ENCODE assay signal across 8 cellular contexts in the genomic region with DNA sequence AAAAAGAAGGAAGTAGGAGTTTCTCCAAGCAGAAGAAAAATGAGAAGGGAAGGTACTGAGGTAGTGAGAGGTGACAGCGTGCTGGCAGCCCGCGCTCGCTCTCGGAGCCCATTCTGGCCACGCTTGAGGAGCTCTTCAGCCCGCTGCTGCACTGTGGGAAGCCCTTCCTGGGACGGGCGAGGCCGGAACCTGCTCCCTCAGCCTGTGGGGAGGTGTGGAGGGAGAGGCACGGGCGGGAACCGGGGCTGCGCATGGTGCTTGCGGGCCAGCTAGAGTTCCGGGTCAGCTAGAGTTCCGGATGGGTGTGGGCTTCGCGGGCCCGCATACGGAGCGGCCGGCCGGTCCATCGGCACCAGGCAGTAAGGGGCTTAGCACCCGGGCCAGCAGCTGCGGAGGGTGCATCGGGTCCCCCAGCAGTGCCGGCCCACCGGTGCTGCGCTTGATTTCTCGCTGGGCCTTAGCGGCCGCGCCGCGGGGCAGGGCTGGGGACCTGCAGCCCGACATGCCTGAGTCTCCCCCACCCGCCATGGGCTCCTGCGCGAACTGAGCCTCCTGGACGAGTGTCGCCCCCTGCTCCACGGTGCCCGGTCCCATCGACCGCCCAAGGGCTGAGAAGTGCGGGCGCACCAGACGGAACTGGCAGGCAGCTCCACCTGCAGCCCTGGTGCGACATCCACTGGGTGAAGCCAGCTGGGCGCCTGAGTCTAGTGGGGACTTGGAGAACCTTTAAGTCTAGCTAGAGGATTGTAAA. TPM values are rescaled to one million over a fixed set of nuclear protein-coding genes. Genes with fewer than 3 reads are reported as not detected.
DNase-seq lines count a peak whose midpoint lies in the region; ATAC-seq and TF ChIP-seq lines count a peak whose summit lies in the region.

No MANE protein-coding gene starts in this region.

- H2BK15ac ChIP-seq in mesenchymal stem cell (ENCODE audit: low read depth, poor library complexity, severe bottlenecking): no peak overlapping the region

- peaks cover 5 to 17% (median 12%) of the 10 kb centered on the region in 7 donors for H3K9me3 Mint-ChIP-seq in CD14-positive monocyte
- no peaks in the 10 kb centered on the region for H3K9me3 Mint-ChIP-seq in activated naive CD4-positive, alpha-beta T cell treated with anti-CD3 and anti-CD28 coated beads for 36 hours

- H3K4me1 ChIP-seq in mesenchymal stem cell (ENCODE audit: control insufficient read depth, insufficient read depth, low read depth, low read length): peaks cover 13% of the 10 kb centered on the region
- H3K4me1 ChIP-seq in MM.1S (ENCODE audit: low read length): no peaks in the 10 kb centered on the region

- H3K36me3 ChIP-seq in mesenchymal stem cell (ENCODE audit: control insufficient read depth in 1 of 2, insufficient read depth in 2 of 2, low read depth in 1 of 2, low read length in 2 of 2): no peaks in the 10 kb centered on the region
- H3K36me3 ChIP-seq in MM.1S (replicated peaks; ENCODE audit: insufficient read depth, low read length): no peaks in the 10 kb centered on the region

- no peak overlapping the region for H3K27ac Mint-ChIP-seq in CD14-positive monocyte
- no peak overlapping the region for H3K27ac Mint-ChIP-seq in activated naive CD4-positive, alpha-beta T cell treated with anti-CD3 and anti-CD28 coated beads for 36 hours

- H2BK12ac ChIP-seq in mesenchymal stem cell (ENCODE audit: low read length in 2 of 2): no peak overlapping the region

- H3K9ac ChIP-seq in mesenchymal stem cell (ENCODE audit: low read length): no peak overlapping the region
- no peak overlapping the region for H3K9ac ChIP-seq in MM.1S (ENCODE audit: low read length)

- H3K18ac ChIP-seq in mesenchymal stem cell (ENCODE audit: low read depth in 1 of 2, low read length in 2 of 2): no peak overlapping the region

- no peak for TF ChIP-seq CTCF in CD14-positive monocyte (IDR thresholded peaks at IDR 0.05)
- TF ChIP-seq CTCF in MM.1S (IDR thresholded peaks at IDR 0.05; ENCODE audit: low read length): no peak

- H3K79me2 ChIP-seq in MM.1S (ENCODE audit: low read length): no peaks in the 10 kb centered on the region

- H4K20me1 ChIP-seq in MM.1S (ENCODE audit: insufficient read depth, low read length): no peaks in the 10 kb centered on the region

- ATAC-seq in HG02852 (IDR thresholded peaks at IDR 0.05; ENCODE audit: unreplicated experiment) (peak; percentile 37), HG02623 (IDR thresholded peaks at IDR 0.05; ENCODE audit: unreplicated experiment) (no peak)

- no peaks in the 10 kb centered on the region for H3F3A ChIP-seq in MM.1S (ENCODE audit: insufficient read depth, low read length)

- WGBS in mesenchymal stem cell: 77% methylated on average over 50 of the region's 52 CpGs

- H3K36me3 Mint-ChIP-seq in CD14-positive monocyte: peaks cover 8 to 9% of the 10 kb centered on the region in 2 donors
- H3K36me3 Mint-ChIP-seq in activated naive CD4-positive, alpha-beta T cell treated with anti-CD3 and anti-CD28 coated beads for 36 hours (ENCODE audit: low read depth): peaks cover 2% of the 10 kb centered on the region

- no peak overlapping the region for H3K14ac ChIP-seq in mesenchymal stem cell (ENCODE audit: low read length in 2 of 2)

- no peak overlapping the region for H3K23ac ChIP-seq in mesenchymal stem cell (ENCODE audit: low read length in 2 of 2)

- H2AK5ac ChIP-seq in mesenchymal stem cell (ENCODE audit: low read length, severe bottlenecking): no peak overlapping the region

- H3K27me3 Mint-ChIP-seq in CD14-positive monocyte (ENCODE audit: low read depth in 3 of 3): peaks cover 48 to 71% (median 54%) of the 10 kb centered on the region in 3 donors
- H3K27me3 Mint-ChIP-seq in activated naive CD4-positive, alpha-beta T cell treated with anti-CD3 and anti-CD28 coated beads for 36 hours (ENCODE audit: low read depth): peaks cover 61% of the 10 kb centered on the region

- H2BK120ac ChIP-seq in mesenchymal stem cell (ENCODE audit: low read depth, low read length): no peak overlapping the region

- peaks cover 18% of the 10 kb centered on the region for H3K4me1 Mint-ChIP-seq in CD14-positive monocyte
- H3K4me1 Mint-ChIP-seq in activated naive CD4-positive, alpha-beta T cell treated with anti-CD3 and anti-CD28 coated beads for 36 hours (ENCODE audit: low read depth): peaks cover 8% of the 10 kb centered on the region

- H3K27ac ChIP-seq in mesenchymal stem cell (ENCODE audit: low read length, poor library complexity, severe bottlenecking): no peak overlapping the region
- no peak overlapping the region for H3K27ac ChIP-seq in MM.1S (ENCODE audit: low read length)

- H3K27me3 ChIP-seq in mesenchymal stem cell (ENCODE audit: control insufficient read depth in 1 of 2, insufficient read depth in 1 of 2, low read length in 2 of 2) (peaks cover 0 to 78% of the 10 kb centered on the region in 2 experiments), MM.1S (replicated peaks; ENCODE audit: insufficient read depth, low read length) (no peaks in the 10 kb centered on the region)

- H3K9me3 ChIP-seq in mesenchymal stem cell (ENCODE audit: control insufficient read depth, low read length) (peaks cover 6% of the 10 kb centered on the region), MM.1S (replicated peaks; ENCODE audit: insufficient read depth, low read length) (no peaks in the 10 kb centered on the region)

- H3K4me3 ChIP-seq in mesenchymal stem cell (ENCODE audit: insufficient read depth in 1 of 2, low read depth in 1 of 2, low read length in 2 of 2) (peak overlapping the region; percentile 21 to 24), MM.1S (ENCODE audit: low read length) (no peak overlapping the region)

- H3K4ac ChIP-seq in mesenchymal stem cell (ENCODE audit: low read depth in 1 of 2, low read length in 2 of 2): no peak overlapping the region

- H2AFZ ChIP-seq in mesenchymal stem cell (ENCODE audit: low read depth, low read length) (no peak overlapping the region), MM.1S (ENCODE audit: low read length) (no peak overlapping the region)

- CTCF ChIA-PET in activated naive CD4-positive, alpha-beta T cell treated with anti-CD3 and anti-CD28 coated beads for 36 hours (lab: Charles Lee): interaction anchor here (0.6 to 7.2 kb wide), 6 partner anchors 19 to 928 kb away, joined by 3 to 56 read pairs (median 6); no protein-coding TSS in a partner anchor

- H3K4me3 Mint-ChIP-seq in CD14-positive monocyte: peak overlapping the region; percentile 77 to 94
- H3K4me3 Mint-ChIP-seq in activated naive CD4-positive, alpha-beta T cell treated with anti-CD3 and anti-CD28 coated beads for 36 hours: peak overlapping the region; percentile 23

- no peak overlapping the region for H3K4me2 ChIP-seq in mesenchymal stem cell (ENCODE audit: low read length, poor library complexity, severe bottlenecking)
- no peak overlapping the region for H3K4me2 ChIP-seq in MM.1S (ENCODE audit: low read depth, low read length)

- intact Hi-C loops in CD14-positive monocyte (cut with micrococcal nuclease): no loop called here
- intact Hi-C loops in activated naive CD4-positive, alpha-beta T cell treated with anti-CD3 and anti-CD28 coated beads for 36 hours (cut with micrococcal nuclease): no loop called here

- H3K9me2 ChIP-seq in MM.1S (replicated peaks; ENCODE audit: insufficient read depth, low read length): no peaks in the 10 kb centered on the region

- no peaks in the 10 kb centered on the region for H3K79me1 ChIP-seq in mesenchymal stem cell (replicated peaks; ENCODE audit: low read length, poor library complexity, severe bottlenecking)

- H2BK5ac ChIP-seq in mesenchymal stem cell (ENCODE audit: low read depth, low read length, poor library complexity, severe bottlenecking): no peak overlapping the region

- H4K8ac ChIP-seq in mesenchymal stem cell (ENCODE audit: low read length): no peak overlapping the region

- DNase-seq in CD14-positive monocyte (ENCODE audit: low spot score) (no peak), mesenchymal stem cell (no peak), MM.1S (no peak), activated gamma-delta T cell treated with Interleukin-2 at 50 U/mL for 16 hours (no peak), NCI-H1417 (lab: John Stamatoyannopoulos, UW) (no peak)
- DNase-seq in activated naive CD4-positive, alpha-beta T cell treated with anti-CD3 and anti-CD28 coated beads for 36 hours: peak; percentile 34

- no peak overlapping the region for H4K91ac ChIP-seq in mesenchymal stem cell (ENCODE audit: low read length)

RNA-seq across cellular contexts. Expression of gene CYS1, which starts 11.1 kb away (rescaled TPM):
- not detected for polyA plus RNA-seq in CD14-positive monocyte
- not detected for total RNA-seq in activated naive CD4-positive, alpha-beta T cell treated with anti-CD3 and anti-CD28 coated beads for 36 hours
- 0.22 TPM for polyA plus RNA-seq in mesenchymal stem cell (2013, experiment 1 of 2)
- polyA plus RNA-seq in mesenchymal stem cell (2013, experiment 2 of 2): 0.34 TPM

RNA-seq across cellular contexts. Expression of gene RRM2, which starts 31.2 kb away (rescaled TPM):
- not detected for polyA plus RNA-seq in CD14-positive monocyte
- 100 to 1,000 TPM; 466 to 514 TPM for total RNA-seq in activated naive CD4-positive, alpha-beta T cell treated with anti-CD3 and anti-CD28 coated beads for 36 hours
- 18.2 TPM for polyA plus RNA-seq in mesenchymal stem cell (2013, experiment 1 of 2)
- 20.1 TPM for polyA plus RNA-seq in mesenchymal stem cell (2013, experiment 2 of 2)

RNA-seq across cellular contexts. Expression of gene KLF11, which starts 48.0 kb away (rescaled TPM):
- 10 to 100 TPM; 21.0 to 25.3 TPM for polyA plus RNA-seq in CD14-positive monocyte
- 1 to 10 TPM; 3.0 to 3.1 TPM for total RNA-seq in activated naive CD4-positive, alpha-beta T cell treated with anti-CD3 and anti-CD28 coated beads for 36 hours
- polyA plus RNA-seq in mesenchymal stem cell (2013, experiment 1 of 2): 7.2 TPM
- 7.1 TPM for polyA plus RNA-seq in mesenchymal stem cell (2013, experiment 2 of 2)
